ENCODE assay signal across 1 cellular context in genomic region chr19:14091086-14091884, GRCh38.
TF ChIP-seq lines count a peak whose summit lies in the region.

No MANE protein-coding gene starts in this region.

TF ChIP-seq in K562, 482 proteins besides CTCF, POLR2A, EP300 and RAD21 (continued from another document and continues in another):
- TF ChIP-seq ZNF609 (CRISPR knock-in tag; IDR thresholded peaks at IDR 0.05; ENCODE audit: borderline replicate concordance): no peak
- TF ChIP-seq NR2F6 (CRISPR knock-in tag; IDR thresholded peaks at IDR 0.05): no peak
- TF ChIP-seq XRCC3 (IDR thresholded peaks at IDR 0.05): no peak
- 0 out of 2 replicates have a peak, but pooled peaks have one; percentile 29 for TF ChIP-seq MYC (IDR thresholded peaks at IDR 0.05; ENCODE audit: low read depth, low read length)
- no peak for TF ChIP-seq MYC (CRISPR knock-in tag; IDR thresholded peaks at IDR 0.05; ENCODE audit: borderline replicate concordance, low read depth)
- TF ChIP-seq ZNF764 (CRISPR knock-in tag; IDR thresholded peaks at IDR 0.05; ENCODE audit: low read depth): no peak
- TF ChIP-seq CCNT2 (IDR thresholded peaks at IDR 0.05; ENCODE audit: borderline replicate concordance, extremely low read depth, insufficient read length, low read depth, low read length): peak; percentile 65
- TF ChIP-seq CTBP1 (IDR thresholded peaks at IDR 0.05; ENCODE audit: borderline replicate concordance): peak; percentile 99
- TF ChIP-seq SOX6 (IDR thresholded peaks at IDR 0.05): peak; percentile 50; the same call in 1 of the 2 replicates
- no peak for TF ChIP-seq TCFL5 (CRISPR knock-in tag; conservative IDR thresholded peaks at IDR 0.05)
- TF ChIP-seq TCF3 (CRISPR knock-in tag; IDR thresholded peaks at IDR 0.05): no peak
- no peak for TF ChIP-seq ZNF707 (CRISPR knock-in tag; conservative IDR thresholded peaks at IDR 0.05)
- peak; percentile 90 for TF ChIP-seq THAP12 (CRISPR knock-in tag; IDR thresholded peaks at IDR 0.05)
- TF ChIP-seq ZNF146 (CRISPR knock-in tag; IDR thresholded peaks at IDR 0.05; ENCODE audit: unreplicated experiment): no peak
- TF ChIP-seq, protein P1, sequence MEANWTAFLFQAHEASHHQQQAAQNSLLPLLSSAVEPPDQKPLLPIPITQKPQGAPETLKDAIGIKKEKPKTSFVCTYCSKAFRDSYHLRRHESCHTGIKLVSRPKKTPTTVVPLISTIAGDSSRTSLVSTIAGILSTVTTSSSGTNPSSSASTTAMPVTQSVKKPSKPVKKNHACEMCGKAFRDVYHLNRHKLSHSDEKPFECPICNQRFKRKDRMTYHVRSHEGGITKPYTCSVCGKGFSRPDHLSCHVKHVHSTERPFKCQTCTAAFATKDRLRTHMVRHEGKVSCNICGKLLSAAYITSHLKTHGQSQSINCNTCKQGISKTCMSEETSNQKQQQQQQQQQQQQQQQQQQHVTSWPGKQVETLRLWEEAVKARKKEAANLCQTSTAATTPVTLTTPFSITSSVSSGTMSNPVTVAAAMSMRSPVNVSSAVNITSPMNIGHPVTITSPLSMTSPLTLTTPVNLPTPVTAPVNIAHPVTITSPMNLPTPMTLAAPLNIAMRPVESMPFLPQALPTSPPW (CRISPR knock-in tag; IDR thresholded peaks at IDR 0.05): peak; percentile 88
- no peak for TF ChIP-seq SRSF1 (IDR thresholded peaks at IDR 0.05; ENCODE audit: low read depth, low read length)
- TF ChIP-seq HMGN3 (IDR thresholded peaks at IDR 0.05; ENCODE audit: borderline replicate concordance, extremely low read depth, insufficient read length, low read depth, low read length): peak; percentile 66
- TF ChIP-seq, protein P2, sequence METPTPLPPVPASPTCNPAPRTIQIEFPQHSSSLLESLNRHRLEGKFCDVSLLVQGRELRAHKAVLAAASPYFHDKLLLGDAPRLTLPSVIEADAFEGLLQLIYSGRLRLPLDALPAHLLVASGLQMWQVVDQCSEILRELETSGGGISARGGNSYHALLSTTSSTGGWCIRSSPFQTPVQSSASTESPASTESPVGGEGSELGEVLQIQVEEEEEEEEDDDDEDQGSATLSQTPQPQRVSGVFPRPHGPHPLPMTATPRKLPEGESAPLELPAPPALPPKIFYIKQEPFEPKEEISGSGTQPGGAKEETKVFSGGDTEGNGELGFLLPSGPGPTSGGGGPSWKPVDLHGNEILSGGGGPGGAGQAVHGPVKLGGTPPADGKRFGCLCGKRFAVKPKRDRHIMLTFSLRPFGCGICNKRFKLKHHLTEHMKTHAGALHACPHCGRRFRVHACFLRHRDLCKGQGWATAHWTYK (CRISPR knock-in tag; IDR thresholded peaks at IDR 0.05): peak; percentile 57; the same call in 1 of the 2 replicates
- TF ChIP-seq ZNF583 (CRISPR knock-in tag; IDR thresholded peaks at IDR 0.05): no peak
- TF ChIP-seq FOXK2 (conservative IDR thresholded peaks at IDR 0.05 in 1 of 2, IDR thresholded peaks at IDR 0.05 in 1 of 2; ENCODE audit: low read depth in 2 of 2): peak; percentile 31 to 46; a peak in 1 of 4 replicates
- TF ChIP-seq, protein P3, sequence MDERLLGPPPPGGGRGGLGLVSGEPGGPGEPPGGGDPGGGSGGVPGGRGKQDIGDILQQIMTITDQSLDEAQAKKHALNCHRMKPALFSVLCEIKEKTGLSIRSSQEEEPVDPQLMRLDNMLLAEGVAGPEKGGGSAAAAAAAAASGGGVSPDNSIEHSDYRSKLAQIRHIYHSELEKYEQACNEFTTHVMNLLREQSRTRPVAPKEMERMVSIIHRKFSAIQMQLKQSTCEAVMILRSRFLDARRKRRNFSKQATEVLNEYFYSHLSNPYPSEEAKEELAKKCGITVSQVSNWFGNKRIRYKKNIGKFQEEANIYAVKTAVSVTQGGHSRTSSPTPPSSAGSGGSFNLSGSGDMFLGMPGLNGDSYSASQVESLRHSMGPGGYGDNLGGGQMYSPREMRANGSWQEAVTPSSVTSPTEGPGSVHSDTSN (CRISPR knock-in tag; IDR thresholded peaks at IDR 0.05; ENCODE audit: low read depth): no peak
- TF ChIP-seq, protein P3 (tag; conservative IDR thresholded peaks at IDR 0.05; ENCODE audit: low read depth): no peak
- no peak for TF ChIP-seq PTRF (tag; IDR thresholded peaks at IDR 0.05)
- TF ChIP-seq ESRRB (CRISPR knock-in tag; IDR thresholded peaks at IDR 0.05; ENCODE audit: borderline replicate concordance): no peak
- no peak for TF ChIP-seq LARP7 (IDR thresholded peaks at IDR 0.05)
- TF ChIP-seq ZKSCAN8 (CRISPR knock-in tag; IDR thresholded peaks at IDR 0.05): no peak
- TF ChIP-seq ZSCAN32 (CRISPR knock-in tag; IDR thresholded peaks at IDR 0.05): peak; percentile 32; the same call in 1 of the 2 replicates
- TF ChIP-seq SMARCA4 (IDR thresholded peaks at IDR 0.05): peak; percentile 37; the same call in 1 of the 2 replicates
- no peak for TF ChIP-seq RBM15 (IDR thresholded peaks at IDR 0.05; ENCODE audit: insufficient read depth, low read length)
- peak; percentile 76 for TF ChIP-seq SP1 (CRISPR knock-in tag; IDR thresholded peaks at IDR 0.05)
- TF ChIP-seq PREB (CRISPR knock-in tag; IDR thresholded peaks at IDR 0.05): no peak; the same call in 1 of the 2 replicates
- TF ChIP-seq, protein P4, sequence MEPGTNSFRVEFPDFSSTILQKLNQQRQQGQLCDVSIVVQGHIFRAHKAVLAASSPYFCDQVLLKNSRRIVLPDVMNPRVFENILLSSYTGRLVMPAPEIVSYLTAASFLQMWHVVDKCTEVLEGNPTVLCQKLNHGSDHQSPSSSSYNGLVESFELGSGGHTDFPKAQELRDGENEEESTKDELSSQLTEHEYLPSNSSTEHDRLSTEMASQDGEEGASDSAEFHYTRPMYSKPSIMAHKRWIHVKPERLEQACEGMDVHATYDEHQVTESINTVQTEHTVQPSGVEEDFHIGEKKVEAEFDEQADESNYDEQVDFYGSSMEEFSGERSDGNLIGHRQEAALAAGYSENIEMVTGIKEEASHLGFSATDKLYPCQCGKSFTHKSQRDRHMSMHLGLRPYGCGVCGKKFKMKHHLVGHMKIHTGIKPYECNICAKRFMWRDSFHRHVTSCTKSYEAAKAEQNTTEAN (CRISPR knock-in tag; IDR thresholded peaks at IDR 0.05): no peak
- TF ChIP-seq TARDBP (IDR thresholded peaks at IDR 0.05): no peak; the same call in 1 of the 2 replicates
- TF ChIP-seq MCM7 (IDR thresholded peaks at IDR 0.05): no peak
- no peak for TF ChIP-seq ZNF175 (CRISPR knock-in tag; IDR thresholded peaks at IDR 0.05; ENCODE audit: low read depth)
- no peak for TF ChIP-seq TCF7L2 (IDR thresholded peaks at IDR 0.05; ENCODE audit: low read depth, low read length)
- no peak for TF ChIP-seq NFIX (CRISPR knock-in tag; IDR thresholded peaks at IDR 0.05; ENCODE audit: low read depth)
- peak; percentile 57; the same call in 1 of the 2 replicates for TF ChIP-seq LEF1 (IDR thresholded peaks at IDR 0.05)
- peak; percentile 63 to 86; a peak in 3 of 4 replicates for TF ChIP-seq NONO (IDR thresholded peaks at IDR 0.05; ENCODE audit: low read depth in 2 of 2, low read length in 1 of 2)
- TF ChIP-seq ZC3H8 (IDR thresholded peaks at IDR 0.05): no peak
- TF ChIP-seq SRSF7 (optimal IDR thresholded peaks at IDR 0.05; ENCODE audit: low read depth, low read length): no peak
- TF ChIP-seq, protein P5, sequence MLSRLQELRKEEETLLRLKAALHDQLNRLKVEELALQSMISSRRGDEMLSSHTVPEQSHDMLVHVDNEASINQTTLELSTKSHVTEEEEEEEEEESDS (CRISPR knock-in tag; IDR thresholded peaks at IDR 0.05): no peak
- peak in 1 of 2 experiments; percentile 72; a peak in 1 of 4 replicates for TF ChIP-seq ARNT (IDR thresholded peaks at IDR 0.05)
- peak; percentile 89 for TF ChIP-seq ZBTB1 (CRISPR knock-in tag; IDR thresholded peaks at IDR 0.05; ENCODE audit: borderline replicate concordance, low read depth)
- peak; percentile 59; the same call in 1 of the 2 replicates for TF ChIP-seq KLF6 (CRISPR knock-in tag; IDR thresholded peaks at IDR 0.05; ENCODE audit: borderline replicate concordance)
- no peak for TF ChIP-seq OTX1 (CRISPR knock-in tag; IDR thresholded peaks at IDR 0.05)
- TF ChIP-seq ZNF395 (CRISPR knock-in tag; IDR thresholded peaks at IDR 0.05): peak; percentile 13; the same call in 1 of the 2 replicates
- TF ChIP-seq NUFIP1 (IDR thresholded peaks at IDR 0.05; ENCODE audit: partially characterized antibody): no peak
- no peak for TF ChIP-seq BMI1 (IDR thresholded peaks at IDR 0.05; ENCODE audit: low read length)
- no peak for TF ChIP-seq RBM39 (optimal IDR thresholded peaks at IDR 0.05; ENCODE audit: low read depth, low read length)
- TF ChIP-seq EHMT2 (IDR thresholded peaks at IDR 0.05): no peak
- no peak for TF ChIP-seq CHCHD3 (CRISPR knock-in tag; IDR thresholded peaks at IDR 0.05)
- TF ChIP-seq TRIM28 (IDR thresholded peaks at IDR 0.05): no peak; the same call in 1 of the 2 replicates
- TF ChIP-seq PHF8 (IDR thresholded peaks at IDR 0.05; ENCODE audit: borderline replicate concordance, low read length): peak; percentile 73; the same call in 1 of the 2 replicates
- TF ChIP-seq PML (IDR thresholded peaks at IDR 0.05; ENCODE audit: low read length): peak; percentile 42; the same call in 1 of the 2 replicates
- no peak for TF ChIP-seq SRSF3 (IDR thresholded peaks at IDR 0.05; ENCODE audit: insufficient read depth, low read length)
